In the genomic region with DNA sequence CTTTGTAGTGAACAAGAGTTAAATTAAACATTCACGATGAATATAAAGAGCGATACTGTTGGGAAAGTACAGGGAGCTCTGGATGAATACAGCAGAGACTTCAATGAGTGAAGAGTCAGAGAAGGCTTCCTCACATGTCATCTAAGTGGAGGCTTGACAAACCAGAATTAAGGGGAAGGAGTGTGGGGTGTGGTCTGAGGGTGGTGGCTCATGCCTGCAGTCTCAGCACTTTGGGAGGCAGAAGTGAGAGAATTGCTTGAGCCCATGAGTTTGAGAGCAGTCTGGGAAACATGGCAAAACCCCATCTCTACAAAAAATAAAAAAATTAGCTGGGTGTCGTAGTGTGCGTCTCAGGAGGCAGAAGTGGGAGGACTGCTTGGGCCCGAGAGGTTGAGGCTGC, we compare ENCODE assay signal across 12 cellular contexts. TPM values are rescaled to one million over a fixed set of nuclear protein-coding genes. Genes with fewer than 3 reads are reported as not detected.
DNase-seq lines count a peak whose midpoint lies in the region; ATAC-seq lines count a peak whose summit lies in the region.
"Had no signal": no experiment of that assay in that cellular context is flagged by ENCODE, and none has a peak within 500 bp of the region (broad histone marks: within the 10 kb centered on the region; RNA-seq: fewer than 3 reads in every experiment).

No MANE protein-coding gene starts in this region.

- no peaks in the 10 kb centered on the region for H3K9me3 ChIP-seq in T-helper 17 cell (ENCODE audit: control insufficient read depth, low read length, poor library complexity, severe bottlenecking)
- H3K9me3 ChIP-seq: HAP-1, thoracic aorta had no signal

- no peaks in the 10 kb centered on the region for H3K9me3 Mint-ChIP-seq in activated naive CD8-positive, alpha-beta T cell treated with anti-CD3 and anti-CD28 coated beads, Interleukin-2, amount 10 ng/mL, durations not matched to agents 7 days and 5 days
- no peaks in the 10 kb centered on the region for H3K9me3 Mint-ChIP-seq in activated naive CD8-positive, alpha-beta T cell treated with anti-CD3 and anti-CD28 coated beads for 36 hours
- H3K9me3 Mint-ChIP-seq in stimulated activated effector memory CD8-positive, alpha-beta T cell treated with anti-CD3 and anti-CD28 coated beads, Interleukin-12 subunit alpha, Interleukin-12 subunit beta, amount 100 ng/mL, for 72 hours: no peaks in the 10 kb centered on the region

- no peak overlapping the region for H3K4me3 Mint-ChIP-seq in activated naive CD8-positive, alpha-beta T cell treated with anti-CD3 and anti-CD28 coated beads, Interleukin-2, amount 10 ng/mL, durations not matched to agents 7 days and 5 days
- H3K4me3 Mint-ChIP-seq in activated naive CD8-positive, alpha-beta T cell treated with anti-CD3 and anti-CD28 coated beads for 36 hours: no peak overlapping the region
- no peak overlapping the region for H3K4me3 Mint-ChIP-seq in T-helper 17 cell
- H3K4me3 Mint-ChIP-seq in stimulated activated effector memory CD8-positive, alpha-beta T cell treated with anti-CD3 and anti-CD28 coated beads, Interleukin-12 subunit alpha, Interleukin-12 subunit beta, amount 100 ng/mL, for 72 hours: no peak overlapping the region
- H3K4me3 Mint-ChIP-seq: activated CD8-positive, alpha-beta memory T cell treated with anti-CD3 and anti-CD28 coated beads, Interleukin-2, amount 10 ng/mL, durations not matched to agents 7 days and 5 days had no signal

- ATAC-seq in activated naive CD8-positive, alpha-beta T cell treated with anti-CD3 and anti-CD28 coated beads, Interleukin-2, amount 10 ng/mL, durations not matched to agents 7 days and 5 days (ENCODE audit: low read depth): no peak
- ATAC-seq in T-helper 17 cell: no peak
- ATAC-seq in left lobe of liver: peak; percentile 40
- no peak for ATAC-seq in stimulated activated effector memory CD8-positive, alpha-beta T cell treated with anti-CD3 and anti-CD28 coated beads, Interleukin-12 subunit alpha, Interleukin-12 subunit beta, amount 100 ng/mL, for 72 hours
- no peak for ATAC-seq in HG03457 (IDR thresholded peaks at IDR 0.05; ENCODE audit: unreplicated experiment)
- ATAC-seq in GM19395 (IDR thresholded peaks at IDR 0.05; ENCODE audit: unreplicated experiment): no peak
- ATAC-seq: activated CD8-positive, alpha-beta memory T cell treated with anti-CD3 and anti-CD28 coated beads, Interleukin-2, amount 10 ng/mL, durations not matched to agents 7 days and 5 days had no signal

- H3K27ac Mint-ChIP-seq in activated naive CD8-positive, alpha-beta T cell treated with anti-CD3 and anti-CD28 coated beads, Interleukin-2, amount 10 ng/mL, durations not matched to agents 7 days and 5 days: peak overlapping the region; percentile 28
- no peak overlapping the region for H3K27ac Mint-ChIP-seq in activated naive CD8-positive, alpha-beta T cell treated with anti-CD3 and anti-CD28 coated beads for 36 hours
- H3K27ac Mint-ChIP-seq in T-helper 17 cell: peak overlapping the region; percentile 68
- H3K27ac Mint-ChIP-seq in stimulated activated effector memory CD8-positive, alpha-beta T cell treated with anti-CD3 and anti-CD28 coated beads, Interleukin-12 subunit alpha, Interleukin-12 subunit beta, amount 100 ng/mL, for 72 hours: peak overlapping the region; percentile 69

- peaks cover 13% of the 10 kb centered on the region for H3K36me3 Mint-ChIP-seq in activated naive CD8-positive, alpha-beta T cell treated with anti-CD3 and anti-CD28 coated beads, Interleukin-2, amount 10 ng/mL, durations not matched to agents 7 days and 5 days
- peaks cover 8% of the 10 kb centered on the region for H3K36me3 Mint-ChIP-seq in activated naive CD8-positive, alpha-beta T cell treated with anti-CD3 and anti-CD28 coated beads for 36 hours
- H3K36me3 Mint-ChIP-seq in T-helper 17 cell (ENCODE audit: low read depth): peaks cover 2% of the 10 kb centered on the region
- peaks cover 83% of the 10 kb centered on the region for H3K36me3 Mint-ChIP-seq in stimulated activated effector memory CD8-positive, alpha-beta T cell treated with anti-CD3 and anti-CD28 coated beads, Interleukin-12 subunit alpha, Interleukin-12 subunit beta, amount 100 ng/mL, for 72 hours

- no peak for DNase-seq in activated naive CD8-positive, alpha-beta T cell treated with anti-CD3 and anti-CD28 coated beads, Interleukin-2, amount 10 ng/mL, durations not matched to agents 7 days and 5 days
- DNase-seq in activated naive CD8-positive, alpha-beta T cell treated with anti-CD3 and anti-CD28 coated beads for 36 hours: no peak
- DNase-seq in T-helper 17 cell (no peak), left lobe of liver (ENCODE audit: low spot score) (peak; percentile 30), cerebellum (ENCODE audit: low spot score) (no peak)
- no peak for DNase-seq in stimulated activated effector memory CD8-positive, alpha-beta T cell treated with anti-CD3 and anti-CD28 coated beads, Interleukin-12 subunit alpha, Interleukin-12 subunit beta, amount 100 ng/mL, for 72 hours (ENCODE audit: low spot score in 2 of 2)
- DNase-seq: activated CD8-positive, alpha-beta memory T cell treated with anti-CD3 and anti-CD28 coated beads, Interleukin-2, amount 10 ng/mL, durations not matched to agents 7 days and 5 days; T1000 had no signal

- no peaks in the 10 kb centered on the region for H3K27me3 Mint-ChIP-seq in activated naive CD8-positive, alpha-beta T cell treated with anti-CD3 and anti-CD28 coated beads, Interleukin-2, amount 10 ng/mL, durations not matched to agents 7 days and 5 days
- H3K27me3 Mint-ChIP-seq in activated naive CD8-positive, alpha-beta T cell treated with anti-CD3 and anti-CD28 coated beads for 36 hours: no peaks in the 10 kb centered on the region
- no peaks in the 10 kb centered on the region for H3K27me3 Mint-ChIP-seq in T-helper 17 cell
- H3K27me3 Mint-ChIP-seq: activated CD8-positive, alpha-beta memory T cell treated with anti-CD3 and anti-CD28 coated beads, Interleukin-2, amount 10 ng/mL, durations not matched to agents 7 days and 5 days had no signal

- peaks cover 13% of the 10 kb centered on the region for H3K4me1 Mint-ChIP-seq in activated naive CD8-positive, alpha-beta T cell treated with anti-CD3 and anti-CD28 coated beads, Interleukin-2, amount 10 ng/mL, durations not matched to agents 7 days and 5 days
- H3K4me1 Mint-ChIP-seq in activated naive CD8-positive, alpha-beta T cell treated with anti-CD3 and anti-CD28 coated beads for 36 hours: peaks cover 12% of the 10 kb centered on the region
- H3K4me1 Mint-ChIP-seq in T-helper 17 cell: peaks cover 9% of the 10 kb centered on the region
- H3K4me1 Mint-ChIP-seq in stimulated activated effector memory CD8-positive, alpha-beta T cell treated with anti-CD3 and anti-CD28 coated beads, Interleukin-12 subunit alpha, Interleukin-12 subunit beta, amount 100 ng/mL, for 72 hours: peaks cover 6% of the 10 kb centered on the region

- POLR2A ChIA-PET in activated naive CD8-positive, alpha-beta T cell treated with anti-CD3 and anti-CD28 coated beads, Interleukin-2, amount 10 ng/mL, durations not matched to agents 7 days and 5 days (lab: Charles Lee): interaction anchor here (1.6 kb wide), 1 partner anchor 140 kb away, joined by 3 read pairs; no protein-coding TSS in a partner anchor

RNA-seq across cellular contexts. Expression of a gene that starts 8.7 kb away (rescaled TPM):
- 10 to 100 TPM; 72.4 to 74.7 TPM for total RNA-seq in activated naive CD8-positive, alpha-beta T cell treated with anti-CD3 and anti-CD28 coated beads, Interleukin-2, amount 10 ng/mL, durations not matched to agents 7 days and 5 days
- 100 to 1,000 TPM; 144 to 171 TPM for total RNA-seq in activated naive CD8-positive, alpha-beta T cell treated with anti-CD3 and anti-CD28 coated beads for 36 hours
- total RNA-seq in T-helper 17 cell (10 to 100 TPM; 43.6 to 48.5 TPM), left lobe of liver (140 TPM), cerebellum (57.2 TPM)

RNA-seq across cellular contexts. Expression of a gene that starts 33.4 kb away (rescaled TPM):
- 10 to 100 TPM; 45.1 to 45.3 TPM for total RNA-seq in activated naive CD8-positive, alpha-beta T cell treated with anti-CD3 and anti-CD28 coated beads, Interleukin-2, amount 10 ng/mL, durations not matched to agents 7 days and 5 days
- total RNA-seq in activated naive CD8-positive, alpha-beta T cell treated with anti-CD3 and anti-CD28 coated beads for 36 hours: 10 to 100 TPM; 24.3 to 26.8 TPM
- total RNA-seq in T-helper 17 cell (10 to 100 TPM; 44.4 TPM), left lobe of liver (10.3 TPM), cerebellum (66.2 TPM)
